In genomic region chr2:214180686-214181085, GRCh38 we compare ENCODE assay signal across 37 cellular contexts.
DNase-seq lines count a peak whose midpoint lies in the region; ATAC-seq, FAIRE-seq and TF ChIP-seq lines count a peak whose summit lies in the region.
"Had no signal": no experiment of that assay in that cellular context is flagged by ENCODE, and none has a peak within 500 bp of the region (broad histone marks: within the 10 kb centered on the region; RNA-seq: fewer than 3 reads in every experiment).

No MANE protein-coding gene starts in this region.

- DNase-seq in HepG2 (ENCODE audit: low spot score) = no peak
- no peak for DNase-seq in GM12878 (ENCODE audit: low read depth, low spot score)
- no peak for DNase-seq in left lobe of liver (ENCODE audit: low spot score)
- no peak for DNase-seq in right lobe of liver
- DNase-seq in MV-4-11 (lab: John Stamatoyannopoulos, UW) = no peak
- no peak for DNase-seq in mesenchymal stem cell
- DNase-seq: 8988T; ACHN; AML-193; BE2C; C1 segment of cervical spinal cord; Caco-2; Calu3; CD4-positive, alpha-beta memory T cell; CD4-positive, alpha-beta T cell; CD4-positive, CD25-positive, alpha-beta regulatory T cell; CD8-positive, alpha-beta memory T cell; CD8-positive, alpha-beta T cell; COR-L47; DMS 273 treated with DMSO at 0.1 percent for 48 hours; DMS153; DMS53; DMS79; DMS79 treated with DMSO at 0.1 percent for 48 hours; DND-41; EL had no signal

- H2BK15ac ChIP-seq in mesenchymal stem cell (ENCODE audit: low read depth, poor library complexity, severe bottlenecking) = no peak overlapping the region

- H2BK5ac ChIP-seq in mesenchymal stem cell (ENCODE audit: low read depth, low read length, poor library complexity, severe bottlenecking) = no peak overlapping the region

- H3K4ac ChIP-seq in mesenchymal stem cell (ENCODE audit: low read depth in 1 of 2, low read length in 2 of 2) = no peak overlapping the region

- H2AK5ac ChIP-seq in mesenchymal stem cell (ENCODE audit: low read length, severe bottlenecking) = no peak overlapping the region

- 39% methylated on average over 3 of the region's 3 CpGs for WGBS in liver
- 3% methylated on average over 3 of the region's 3 CpGs for WGBS in HepG2 (ENCODE audit: low lambda C conversion rate)
- 22% methylated on average over 3 of the region's 3 CpGs for WGBS in GM12878 (ENCODE audit: insufficient coverage, insufficient replicate concordance, low lambda C conversion rate, missing lambda C conversion rate)
- WGBS in right lobe of liver (ENCODE audit: insufficient coverage, low coverage, low lambda C conversion rate, missing lambda C conversion rate) = 30% methylated on average over 3 of the region's 3 CpGs
- WGBS in mesenchymal stem cell = 100% methylated on average over 1 of the region's 3 CpGs

- H3K36me3 ChIP-seq in liver (ENCODE audit: control insufficient read depth in 4 of 4, insufficient read depth in 3 of 4, low read depth in 1 of 4, low read length in 3 of 4) (no peaks in the 10 kb centered on the region), HepG2 (replicated peaks in 1 of 2; ENCODE audit: control insufficient read depth in 1 of 2, insufficient read depth in 2 of 2, low read length in 2 of 2) (no peaks in the 10 kb centered on the region), GM12878 (ENCODE audit: control insufficient read depth in 2 of 2, insufficient read depth in 2 of 2, low read length in 1 of 2) (no peaks in the 10 kb centered on the region), right lobe of liver (no peaks in the 10 kb centered on the region), mesenchymal stem cell (ENCODE audit: control insufficient read depth in 1 of 2, insufficient read depth in 2 of 2, low read depth in 1 of 2, low read length in 2 of 2) (no peaks in the 10 kb centered on the region)
- H3K36me3 ChIP-seq: BE2C; BLaER1; BLaER1 treated with 17β-estradiol and CSF1 and Interleukin-3, amounts not matched to agents 10 nM and 100 nM had no signal

- H2BK12ac ChIP-seq in mesenchymal stem cell (ENCODE audit: low read length in 2 of 2) = no peak overlapping the region

- H2BK120ac ChIP-seq in mesenchymal stem cell (ENCODE audit: low read depth, low read length) = no peak overlapping the region

- H3K14ac ChIP-seq in mesenchymal stem cell (ENCODE audit: low read length in 2 of 2) = no peak overlapping the region

- BruUV-seq in HepG2 (replicated peaks; lab: Mats Ljungman, UMichigan) = no TSS peak
- no TSS peak for BruUV-seq in GM12878 (replicated peaks; lab: Mats Ljungman, UMichigan)

- no peaks in the 10 kb centered on the region for H3K79me1 ChIP-seq in mesenchymal stem cell (replicated peaks; ENCODE audit: low read length, poor library complexity, severe bottlenecking)

- no peak overlapping the region for H3K27ac Mint-ChIP-seq in activated T-helper 17 cell treated with anti-CD3 and anti-CD28 coated beads, Interleukin-2, amount 50 U/mL, for 72 hours
- H3K27ac Mint-ChIP-seq: B cell; CD14-positive monocyte; CD4-positive, alpha-beta T cell; CD4-positive, CD25-positive, alpha-beta regulatory T cell; CD8-positive, alpha-beta memory T cell; CD8-positive, alpha-beta T cell had no signal

- TF ChIP-seq POLR2A in HepG2 (IDR thresholded peaks at IDR 0.05; ENCODE audit: insufficient read depth in 1 of 2, low read depth in 2 of 2, low read length in 2 of 2) = no peak
- no peak for TF ChIP-seq POLR2A in GM12878 (IDR thresholded peaks at IDR 0.05; ENCODE audit: low read depth, low read length)
- TF ChIP-seq POLR2A in right lobe of liver (IDR thresholded peaks at IDR 0.05) = no peak

- H2AFZ ChIP-seq in HepG2 (ENCODE audit: low read length) (no peak overlapping the region), GM12878 (ENCODE audit: control insufficient read depth, low read depth, low read length) (no peak overlapping the region), mesenchymal stem cell (ENCODE audit: low read depth, low read length) (no peak overlapping the region)

- H3K9ac ChIP-seq in liver (ENCODE audit: low read depth in 1 of 2, low read length in 2 of 2) (no peak overlapping the region), HepG2 (ENCODE audit: insufficient read depth, low read depth, low read length) (no peak overlapping the region), GM12878 (ENCODE audit: control insufficient read depth, insufficient read depth, low read length) (no peak overlapping the region), mesenchymal stem cell (ENCODE audit: low read length) (no peak overlapping the region)
- H3K9ac ChIP-seq: BLaER1; BLaER1 treated with 17β-estradiol and CSF1 and Interleukin-3, amounts not matched to agents 10 nM and 100 nM had no signal

- in situ Hi-C loops in HepG2 (cut with HindIII; ENCODE audit: extremely low pct_ligation_motif_present, low pct_unique_long_range_greater_than_20kb) (no loop called here), GM12878 (cut with MboI) (no loop called here)

- no peak for TF ChIP-seq EP300 in HepG2 (IDR thresholded peaks at IDR 0.05; ENCODE audit: low read depth in 2 of 2, low read length in 2 of 2)
- no peak for TF ChIP-seq EP300 in HepG2 (CRISPR knock-in tag; IDR thresholded peaks at IDR 0.05; ENCODE audit: borderline replicate concordance)
- TF ChIP-seq EP300 in GM12878 (IDR thresholded peaks at IDR 0.05; ENCODE audit: borderline replicate concordance in 1 of 2, control insufficient read depth in 1 of 2, low read depth in 2 of 2, low read length in 2 of 2) = no peak

- no peak overlapping the region for H4K8ac ChIP-seq in mesenchymal stem cell (ENCODE audit: low read length)

- RAD21 ChIA-PET in GM12878 (lab: Charles Lee; ENCODE audit: unreplicated experiment) = no interaction called here

- H3K27ac ChIP-seq in liver (ENCODE audit: low read depth in 1 of 2, low read length in 2 of 2) (no peak overlapping the region), HepG2 (ENCODE audit: extremely low read length, insufficient read depth, low read length) (no peak overlapping the region), GM12878 (ENCODE audit: control insufficient read depth, insufficient read depth) (no peak overlapping the region), right lobe of liver (no peak overlapping the region), mesenchymal stem cell (ENCODE audit: low read length, poor library complexity, severe bottlenecking) (no peak overlapping the region)
- H3K27ac ChIP-seq: 22Rv1; A549; BLaER1; BLaER1 treated with 17β-estradiol and CSF1 and Interleukin-3, amounts not matched to agents 10 nM and 100 nM; C4-2B had no signal

- H3K4me1 Mint-ChIP-seq in activated T-helper 17 cell treated with anti-CD3 and anti-CD28 coated beads, Interleukin-2, amount 50 U/mL, for 72 hours = no peaks in the 10 kb centered on the region
- H3K4me1 Mint-ChIP-seq: B cell; CD14-positive monocyte; CD4-positive, alpha-beta memory T cell; CD4-positive, CD25-positive, alpha-beta regulatory T cell; CD8-positive, alpha-beta memory T cell had no signal

- no peaks in the 10 kb centered on the region for H4K20me1 ChIP-seq in HepG2 (ENCODE audit: insufficient read depth, low read length)
- no peaks in the 10 kb centered on the region for H4K20me1 ChIP-seq in GM12878 (ENCODE audit: control insufficient read depth, insufficient read depth)
- H4K20me1 ChIP-seq: BLaER1; BLaER1 treated with 17β-estradiol and CSF1 and Interleukin-3, amounts not matched to agents 10 nM and 100 nM had no signal

- intact Hi-C loops in HepG2 (cut with micrococcal nuclease; ENCODE audit: unreplicated experiment) = no loop called here
- intact Hi-C loops in GM12878 (cut with micrococcal nuclease; ENCODE audit: unreplicated experiment) = no loop called here
- intact Hi-C loops in right lobe of liver (cut with DNase I) = no loop called here

- SMC1A ChIA-PET in GM12878 (lab: Charles Lee; ENCODE audit: uncharacterized antibody, unreplicated experiment) = no interaction called here

- H3K4me2 ChIP-seq in HepG2 (ENCODE audit: low read depth, low read length) (no peak overlapping the region), GM12878 (ENCODE audit: control insufficient read depth, insufficient read depth) (no peak overlapping the region), mesenchymal stem cell (ENCODE audit: low read length, poor library complexity, severe bottlenecking) (no peak overlapping the region)
- H3K4me2 ChIP-seq: A549; BLaER1; BLaER1 treated with 17β-estradiol and CSF1 and Interleukin-3, amounts not matched to agents 10 nM and 100 nM had no signal

- no peak overlapping the region for H3K4me3 ChIP-seq in liver (ENCODE audit: low read depth in 1 of 3, low read length in 3 of 3)
- H3K4me3 ChIP-seq in HepG2 (replicated peaks in 1 of 3; ENCODE audit: insufficient read depth in 1 of 3, low read depth in 2 of 3, low read length in 3 of 3) = no peak overlapping the region
- no peak overlapping the region for H3K4me3 ChIP-seq in GM12878
- H3K4me3 ChIP-seq in right lobe of liver = no peak overlapping the region
- H3K4me3 ChIP-seq in mesenchymal stem cell (ENCODE audit: insufficient read depth in 1 of 2, low read depth in 1 of 2, low read length in 2 of 2) = no peak overlapping the region
- H3K4me3 ChIP-seq: A549; BLaER1; BLaER1 treated with 17β-estradiol and CSF1 and Interleukin-3, amounts not matched to agents 10 nM and 100 nM had no signal

- no peak for TF ChIP-seq CTCF in liver (IDR thresholded peaks at IDR 0.05; ENCODE audit: low read depth, low read length, missing input control)
- TF ChIP-seq CTCF in HepG2 (CRISPR knock-in tag; IDR thresholded peaks at IDR 0.05) = no peak
- no peak for TF ChIP-seq CTCF in GM12878 (IDR thresholded peaks at IDR 0.05 in 2 of 3, conservative IDR thresholded peaks at IDR 0.05 in 1 of 3; ENCODE audit: control insufficient read depth in 2 of 3, extremely low read depth in 1 of 3, insufficient read depth in 1 of 3, low read depth in 3 of 3, low read length in 3 of 3)
- no peak for TF ChIP-seq CTCF in right lobe of liver (IDR thresholded peaks at IDR 0.05)

- no peaks in the 10 kb centered on the region for H3K9me3 Mint-ChIP-seq in activated T-helper 17 cell treated with anti-CD3 and anti-CD28 coated beads, Interleukin-2, amount 50 U/mL, for 72 hours
- H3K9me3 Mint-ChIP-seq: CD14-positive monocyte; CD4-positive, alpha-beta memory T cell; CD4-positive, alpha-beta T cell; CD4-positive, CD25-positive, alpha-beta regulatory T cell; CD8-positive, alpha-beta memory T cell; CD8-positive, alpha-beta T cell had no signal

- H3K4me1 ChIP-seq in liver (ENCODE audit: control insufficient read depth in 4 of 4, insufficient read depth in 4 of 4, low read length in 3 of 4) = peaks cover 0 to 10% (median 3%) of the 10 kb centered on the region in 4 donors
- H3K4me1 ChIP-seq in HepG2 (ENCODE audit: insufficient read depth, low read length) = no peaks in the 10 kb centered on the region
- no peaks in the 10 kb centered on the region for H3K4me1 ChIP-seq in GM12878 (ENCODE audit: control insufficient read depth, insufficient read depth, low read length)
- H3K4me1 ChIP-seq in right lobe of liver = no peaks in the 10 kb centered on the region
- no peaks in the 10 kb centered on the region for H3K4me1 ChIP-seq in mesenchymal stem cell (ENCODE audit: control insufficient read depth, insufficient read depth, low read depth, low read length)
- H3K4me1 ChIP-seq: A549, Caco-2 had no signal

- ATAC-seq in HepG2 (no peak), GM12878 (peak; percentile 34), left lobe of liver (peak; percentile 50), right lobe of liver (peak in 3 of 4 donors; percentile 56 to 89 (median 76))
- no peak for ATAC-seq in activated T-helper 17 cell treated with anti-CD3 and anti-CD28 coated beads, Interleukin-2, amount 50 U/mL, for 72 hours (replicated peaks)
- ATAC-seq: A549; CD8-positive, alpha-beta T cell had no signal

- H3K27me3 Mint-ChIP-seq in activated T-helper 17 cell treated with anti-CD3 and anti-CD28 coated beads, Interleukin-2, amount 50 U/mL, for 72 hours = no peaks in the 10 kb centered on the region
- H3K27me3 Mint-ChIP-seq: B cell; CD4-positive, alpha-beta memory T cell; CD4-positive, alpha-beta T cell; CD4-positive, CD25-positive, alpha-beta regulatory T cell; CD8-positive, alpha-beta memory T cell had no signal

- no peaks in the 10 kb centered on the region for H3K36me3 Mint-ChIP-seq in activated T-helper 17 cell treated with anti-CD3 and anti-CD28 coated beads, Interleukin-2, amount 50 U/mL, for 72 hours (ENCODE audit: low read depth)
- H3K36me3 Mint-ChIP-seq: CD14-positive monocyte; CD4-positive, alpha-beta memory T cell; CD4-positive, CD25-positive, alpha-beta regulatory T cell; CD8-positive, alpha-beta memory T cell; CD8-positive, alpha-beta T cell had no signal

- H3K9me3 ChIP-seq in liver (ENCODE audit: control insufficient read depth in 4 of 4, low read length in 3 of 4) = no peaks in the 10 kb centered on the region
- H3K9me3 ChIP-seq in HepG2 (ENCODE audit: low read length) = no peaks in the 10 kb centered on the region
- no peaks in the 10 kb centered on the region for H3K9me3 ChIP-seq in GM12878 (replicated peaks; ENCODE audit: control insufficient read depth, insufficient read depth, low read length)
- peaks cover 0 to 4% (median 0%) of the 10 kb centered on the region in 4 donors for H3K9me3 ChIP-seq in right lobe of liver
- H3K9me3 ChIP-seq in mesenchymal stem cell (ENCODE audit: control insufficient read depth, low read length) = no peaks in the 10 kb centered on the region
- H3K9me3 ChIP-seq: A549; BE2C; BLaER1; BLaER1 treated with 17β-estradiol and CSF1 and Interleukin-3, amounts not matched to agents 10 nM and 100 nM; Caco-2 had no signal

- POLR2A ChIA-PET in HepG2 (lab: Yijun Ruan, JAX) = no interaction called here
- POLR2A ChIA-PET in GM12878 (lab: Charles Lee) = no interaction called here

- no peak overlapping the region for H3K18ac ChIP-seq in mesenchymal stem cell (ENCODE audit: low read depth in 1 of 2, low read length in 2 of 2)

- TF ChIP-seq RAD21 in liver (IDR thresholded peaks at IDR 0.05) = no peak
- TF ChIP-seq RAD21 in HepG2 (CRISPR knock-in tag; IDR thresholded peaks at IDR 0.05) = no peak
- no peak for TF ChIP-seq RAD21 in GM12878 (IDR thresholded peaks at IDR 0.05; ENCODE audit: insufficient read depth, low read depth, low read length)

- H3K79me2 ChIP-seq in HepG2 (ENCODE audit: insufficient read depth, low read length) (no peaks in the 10 kb centered on the region), GM12878 (ENCODE audit: control insufficient read depth, insufficient read depth, low read length) (no peaks in the 10 kb centered on the region)

- H3K27me3 ChIP-seq in liver (ENCODE audit: control insufficient read depth in 4 of 4, insufficient read depth in 4 of 4, low read length in 3 of 4) (no peaks in the 10 kb centered on the region), HepG2 (ENCODE audit: control insufficient read depth in 1 of 2, insufficient read depth in 2 of 2, low read length in 2 of 2) (no peaks in the 10 kb centered on the region; a peak in 1 of 5 replicates), GM12878 (replicated peaks in 1 of 2; ENCODE audit: control insufficient read depth in 2 of 2, insufficient read depth in 2 of 2, low read length in 1 of 2) (no peaks in the 10 kb centered on the region), right lobe of liver (no peaks in the 10 kb centered on the region), mesenchymal stem cell (ENCODE audit: control insufficient read depth in 1 of 2, insufficient read depth in 1 of 2, low read length in 2 of 2) (no peaks in the 10 kb centered on the region)
- H3K27me3 ChIP-seq: BE2C; BLaER1; BLaER1 treated with 17β-estradiol and CSF1 and Interleukin-3, amounts not matched to agents 10 nM and 100 nM had no signal

- no peak overlapping the region for H4K91ac ChIP-seq in mesenchymal stem cell (ENCODE audit: low read length)

- no peak overlapping the region for H3K4me3 Mint-ChIP-seq in activated T-helper 17 cell treated with anti-CD3 and anti-CD28 coated beads, Interleukin-2, amount 50 U/mL, for 72 hours
- H3K4me3 Mint-ChIP-seq: B cell; CD14-positive monocyte; CD4-positive, alpha-beta memory T cell; CD4-positive, alpha-beta T cell; CD4-positive, CD25-positive, alpha-beta regulatory T cell; CD8-positive, alpha-beta T cell had no signal

- FAIRE-seq in HepG2 (lab: Jason Lieb, UNC) (no peak), GM12878 (lab: Jason Lieb, UNC) (no peak)
- FAIRE-seq: A204.1, A549, D721Med had no signal

- no peak overlapping the region for H3K23ac ChIP-seq in mesenchymal stem cell (ENCODE audit: low read length in 2 of 2)

- CTCF ChIA-PET in HepG2 (lab: Yijun Ruan, JAX; ENCODE audit: low intra/inter-chr PET ratio, low total read pairs) (no interaction called here), GM12878 (lab: Yijun Ruan, JAX) (interaction anchor here (0.6 to 0.9 kb wide), 2 partner anchors 11 to 20 kb away, joined by 3 read pairs; no protein-coding TSS in a partner anchor)

Comparison
In these comparisons a context has a peak if more than half of its experiments do, and no peak if none do; other contexts are left out.
1. ATAC-seq: peak in GM12878 (single experiment), left lobe of liver (single experiment) and right lobe of liver (3 of 4); none in HepG2 (single experiment) and activated T-helper 17 cell treated with anti-CD3 and anti-CD28 coated beads, Interleukin-2, amount 50 U/mL, for 72 hours (single experiment).